Comparison of ENCODE assay signal across 2 cellular contexts in genomic region chr7:158834799-158835784, GRCh38.
TF ChIP-seq lines count a peak whose summit lies in the region.

No MANE protein-coding gene starts in this region.

TF ChIP-seq in HepG2, 621 proteins besides CTCF, POLR2A, EP300 and RAD21 (continued from another document):
- TF ChIP-seq, protein P1, sequence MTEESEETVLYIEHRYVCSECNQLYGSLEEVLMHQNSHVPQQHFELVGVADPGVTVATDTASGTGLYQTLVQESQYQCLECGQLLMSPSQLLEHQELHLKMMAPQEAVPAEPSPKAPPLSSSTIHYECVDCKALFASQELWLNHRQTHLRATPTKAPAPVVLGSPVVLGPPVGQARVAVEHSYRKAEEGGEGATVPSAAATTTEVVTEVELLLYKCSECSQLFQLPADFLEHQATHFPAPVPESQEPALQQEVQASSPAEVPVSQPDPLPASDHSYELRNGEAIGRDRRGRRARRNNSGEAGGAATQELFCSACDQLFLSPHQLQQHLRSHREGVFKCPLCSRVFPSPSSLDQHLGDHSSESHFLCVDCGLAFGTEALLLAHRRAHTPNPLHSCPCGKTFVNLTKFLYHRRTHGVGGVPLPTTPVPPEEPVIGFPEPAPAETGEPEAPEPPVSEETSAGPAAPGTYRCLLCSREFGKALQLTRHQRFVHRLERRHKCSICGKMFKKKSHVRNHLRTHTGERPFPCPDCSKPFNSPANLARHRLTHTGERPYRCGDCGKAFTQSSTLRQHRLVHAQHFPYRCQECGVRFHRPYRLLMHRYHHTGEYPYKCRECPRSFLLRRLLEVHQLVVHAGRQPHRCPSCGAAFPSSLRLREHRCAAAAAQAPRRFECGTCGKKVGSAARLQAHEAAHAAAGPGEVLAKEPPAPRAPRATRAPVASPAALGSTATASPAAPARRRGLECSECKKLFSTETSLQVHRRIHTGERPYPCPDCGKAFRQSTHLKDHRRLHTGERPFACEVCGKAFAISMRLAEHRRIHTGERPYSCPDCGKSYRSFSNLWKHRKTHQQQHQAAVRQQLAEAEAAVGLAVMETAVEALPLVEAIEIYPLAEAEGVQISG (CRISPR knock-in tag; IDR thresholded peaks at IDR 0.05), result no peak
- TF ChIP-seq MAFK (conservative IDR thresholded peaks at IDR 0.05 in 1 of 2, IDR thresholded peaks at IDR 0.05 in 1 of 2; ENCODE audit: low read length in 2 of 2), result peak; percentile 57 to 68; a peak in 3 of 4 replicates
- peak; percentile 88 for TF ChIP-seq RAD51 (IDR thresholded peaks at IDR 0.05; ENCODE audit: borderline replicate concordance)
- no peak for TF ChIP-seq ZNF530 (CRISPR knock-in tag; IDR thresholded peaks at IDR 0.05; ENCODE audit: low read depth)
- peak; percentile 52 for TF ChIP-seq MAFF (IDR thresholded peaks at IDR 0.05; ENCODE audit: low read depth, low read length)
- TF ChIP-seq AHR (CRISPR knock-in tag; IDR thresholded peaks at IDR 0.05), result no peak
- TF ChIP-seq ZNF136 (CRISPR knock-in tag; IDR thresholded peaks at IDR 0.05; ENCODE audit: low read depth), result no peak
- TF ChIP-seq ZFP36L2 (CRISPR knock-in tag; IDR thresholded peaks at IDR 0.05), result no peak
- TF ChIP-seq, protein P2, sequence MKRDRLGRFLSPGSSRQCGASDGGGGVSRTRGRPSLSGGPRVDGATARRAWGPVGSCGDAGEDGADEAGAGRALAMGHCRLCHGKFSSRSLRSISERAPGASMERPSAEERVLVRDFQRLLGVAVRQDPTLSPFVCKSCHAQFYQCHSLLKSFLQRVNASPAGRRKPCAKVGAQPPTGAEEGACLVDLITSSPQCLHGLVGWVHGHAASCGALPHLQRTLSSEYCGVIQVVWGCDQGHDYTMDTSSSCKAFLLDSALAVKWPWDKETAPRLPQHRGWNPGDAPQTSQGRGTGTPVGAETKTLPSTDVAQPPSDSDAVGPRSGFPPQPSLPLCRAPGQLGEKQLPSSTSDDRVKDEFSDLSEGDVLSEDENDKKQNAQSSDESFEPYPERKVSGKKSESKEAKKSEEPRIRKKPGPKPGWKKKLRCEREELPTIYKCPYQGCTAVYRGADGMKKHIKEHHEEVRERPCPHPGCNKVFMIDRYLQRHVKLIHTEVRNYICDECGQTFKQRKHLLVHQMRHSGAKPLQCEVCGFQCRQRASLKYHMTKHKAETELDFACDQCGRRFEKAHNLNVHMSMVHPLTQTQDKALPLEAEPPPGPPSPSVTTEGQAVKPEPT (CRISPR knock-in tag; IDR thresholded peaks at IDR 0.05; ENCODE audit: low read depth), result no peak
- TF ChIP-seq HMG20A (CRISPR knock-in tag; IDR thresholded peaks at IDR 0.05; ENCODE audit: borderline replicate concordance), result no peak
- TF ChIP-seq SRSF9 (IDR thresholded peaks at IDR 0.05; ENCODE audit: borderline replicate concordance, insufficient read depth, low read depth, low read length, poor library complexity, severe bottlenecking), result no peak
- TF ChIP-seq ZNF274 (CRISPR knock-in tag; IDR thresholded peaks at IDR 0.05), result no peak
- TF ChIP-seq CCAR2 (optimal IDR thresholded peaks at IDR 0.05; ENCODE audit: low read depth, low read length), result no peak

TF ChIP-seq in K562, 482 proteins besides CTCF, POLR2A, EP300 and RAD21 (continued from another document and continues in another):
- TF ChIP-seq RBM34 (IDR thresholded peaks at IDR 0.05; ENCODE audit: borderline replicate concordance, insufficient read depth, low read length) (no peak), ZNF780A (CRISPR knock-in tag; IDR thresholded peaks at IDR 0.05) (no peak), CAMTA2 (CRISPR knock-in tag; conservative IDR thresholded peaks at IDR 0.05) (no peak), HOXB6 (CRISPR knock-in tag; IDR thresholded peaks at IDR 0.05; ENCODE audit: borderline replicate concordance) (no peak), PTTG1 (tag; IDR thresholded peaks at IDR 0.05; ENCODE audit: low read depth) (no peak), DPF2 (IDR thresholded peaks at IDR 0.05) (peak; percentile 98), GATAD2B (IDR thresholded peaks at IDR 0.05; ENCODE audit: borderline replicate concordance) (peak; percentile 51; the same call in 1 of the 2 replicates), ZNF316 (IDR thresholded peaks at IDR 0.05) (peak; percentile 93), ELF1 (tag; IDR thresholded peaks at IDR 0.05) (peak; percentile 70), ZNF764 (CRISPR knock-in tag; IDR thresholded peaks at IDR 0.05; ENCODE audit: low read depth) (no peak), ARID2 (IDR thresholded peaks at IDR 0.05) (no peak), TBL1XR1 (IDR thresholded peaks at IDR 0.05; ENCODE audit: low read length in 2 of 2) (peak in 1 of 2 experiments; percentile 77; a peak in 2 of 4 replicates), CREM (IDR thresholded peaks at IDR 0.05; ENCODE audit: low read depth) (peak; percentile 67), HINFP (tag; conservative IDR thresholded peaks at IDR 0.05; ENCODE audit: low read depth) (no peak), TARDBP (IDR thresholded peaks at IDR 0.05) (no peak; the same call in 1 of the 2 replicates), ZNF449 (CRISPR knock-in tag; IDR thresholded peaks at IDR 0.05) (no peak; the same call in 1 of the 2 replicates), MTF1 (CRISPR knock-in tag; IDR thresholded peaks at IDR 0.05; ENCODE audit: borderline replicate concordance) (no peak), SRSF3 (IDR thresholded peaks at IDR 0.05; ENCODE audit: insufficient read depth, low read length) (no peak), NR1H2 (CRISPR knock-in tag; IDR thresholded peaks at IDR 0.05) (no peak), GTF2E2 (tag; IDR thresholded peaks at IDR 0.05) (peak; percentile 48; the same call in 1 of the 2 replicates), POLR2AphosphoS2 (IDR thresholded peaks at IDR 0.05; ENCODE audit: low read length) (no peak), BHLHE40 (IDR thresholded peaks at IDR 0.05; ENCODE audit: low read length) (peak; percentile 92), MTA1 (IDR thresholded peaks at IDR 0.05; ENCODE audit: borderline replicate concordance) (peak; percentile 43; the same call in 1 of the 2 replicates), ZNF507 (tag; conservative IDR thresholded peaks at IDR 0.05) (no peak), NCOA6 (IDR thresholded peaks at IDR 0.05) (no peak), CBFA2T2 (conservative IDR thresholded peaks at IDR 0.05) (peak; percentile 97), ZNF24 (IDR thresholded peaks at IDR 0.05) (no peak), ZSCAN32 (CRISPR knock-in tag; IDR thresholded peaks at IDR 0.05) (no peak), HNRNPUL1 (IDR thresholded peaks at IDR 0.05; ENCODE audit: low read length) (no peak), KDM5B (IDR thresholded peaks at IDR 0.05; ENCODE audit: insufficient replicate concordance, low read depth, low read length) (no peak), ZBTB1 (CRISPR knock-in tag; IDR thresholded peaks at IDR 0.05; ENCODE audit: borderline replicate concordance, low read depth) (0 out of 2 replicates have a peak, but pooled peaks have one; percentile 48), ZNF224 (CRISPR knock-in tag; IDR thresholded peaks at IDR 0.05) (no peak), ASH1L (IDR thresholded peaks at IDR 0.05; ENCODE audit: borderline replicate concordance, low read depth, partially characterized antibody) (no peak), ZNF77 (CRISPR knock-in tag; IDR thresholded peaks at IDR 0.05) (no peak), PPARD (CRISPR knock-in tag; IDR thresholded peaks at IDR 0.05) (no peak), POLR2AphosphoS5 (IDR thresholded peaks at IDR 0.05; ENCODE audit: control insufficient read depth, insufficient read depth, low read depth, low read length) (peak; percentile 86), RUNX1 (IDR thresholded peaks at IDR 0.05; ENCODE audit: low read depth) (peak; percentile 78), ILK (tag; IDR thresholded peaks at IDR 0.05; ENCODE audit: borderline replicate concordance, low read depth) (no peak), TEAD2 (tag; IDR thresholded peaks at IDR 0.05) (no peak), MBD2 (IDR thresholded peaks at IDR 0.05; ENCODE audit: borderline replicate concordance, low read depth) (peak; percentile 61; the same call in 1 of the 2 replicates), CHD1 (IDR thresholded peaks at IDR 0.05; ENCODE audit: low read length) (no peak), POU5F1 (IDR thresholded peaks at IDR 0.05; ENCODE audit: borderline replicate concordance, low read depth, low read length, partially characterized antibody) (no peak), TEAD4 (IDR thresholded peaks at IDR 0.05; ENCODE audit: low read length) (peak; percentile 96), TEAD4 (CRISPR knock-in tag; IDR thresholded peaks at IDR 0.05; ENCODE audit: borderline replicate concordance) (no peak), NFYB (IDR thresholded peaks at IDR 0.05; ENCODE audit: extremely low read depth, insufficient read length) (no peak)
- TF ChIP-seq, protein P3, sequence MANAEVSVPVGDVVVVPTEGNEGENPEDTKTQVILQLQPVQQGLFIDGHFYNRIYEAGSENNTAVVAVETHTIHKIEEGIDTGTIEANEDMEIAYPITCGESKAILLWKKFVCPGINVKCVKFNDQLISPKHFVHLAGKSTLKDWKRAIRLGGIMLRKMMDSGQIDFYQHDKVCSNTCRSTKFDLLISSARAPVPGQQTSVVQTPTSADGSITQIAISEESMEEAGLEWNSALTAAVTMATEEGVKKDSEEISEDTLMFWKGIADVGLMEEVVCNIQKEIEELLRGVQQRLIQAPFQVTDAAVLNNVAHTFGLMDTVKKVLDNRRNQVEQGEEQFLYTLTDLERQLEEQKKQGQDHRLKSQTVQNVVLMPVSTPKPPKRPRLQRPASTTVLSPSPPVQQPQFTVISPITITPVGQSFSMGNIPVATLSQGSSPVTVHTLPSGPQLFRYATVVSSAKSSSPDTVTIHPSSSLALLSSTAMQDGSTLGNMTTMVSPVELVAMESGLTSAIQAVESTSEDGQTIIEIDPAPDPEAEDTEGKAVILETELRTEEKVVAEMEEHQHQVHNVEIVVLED (CRISPR knock-in tag; IDR thresholded peaks at IDR 0.05), result no peak
- TF ChIP-seq, protein P4, sequence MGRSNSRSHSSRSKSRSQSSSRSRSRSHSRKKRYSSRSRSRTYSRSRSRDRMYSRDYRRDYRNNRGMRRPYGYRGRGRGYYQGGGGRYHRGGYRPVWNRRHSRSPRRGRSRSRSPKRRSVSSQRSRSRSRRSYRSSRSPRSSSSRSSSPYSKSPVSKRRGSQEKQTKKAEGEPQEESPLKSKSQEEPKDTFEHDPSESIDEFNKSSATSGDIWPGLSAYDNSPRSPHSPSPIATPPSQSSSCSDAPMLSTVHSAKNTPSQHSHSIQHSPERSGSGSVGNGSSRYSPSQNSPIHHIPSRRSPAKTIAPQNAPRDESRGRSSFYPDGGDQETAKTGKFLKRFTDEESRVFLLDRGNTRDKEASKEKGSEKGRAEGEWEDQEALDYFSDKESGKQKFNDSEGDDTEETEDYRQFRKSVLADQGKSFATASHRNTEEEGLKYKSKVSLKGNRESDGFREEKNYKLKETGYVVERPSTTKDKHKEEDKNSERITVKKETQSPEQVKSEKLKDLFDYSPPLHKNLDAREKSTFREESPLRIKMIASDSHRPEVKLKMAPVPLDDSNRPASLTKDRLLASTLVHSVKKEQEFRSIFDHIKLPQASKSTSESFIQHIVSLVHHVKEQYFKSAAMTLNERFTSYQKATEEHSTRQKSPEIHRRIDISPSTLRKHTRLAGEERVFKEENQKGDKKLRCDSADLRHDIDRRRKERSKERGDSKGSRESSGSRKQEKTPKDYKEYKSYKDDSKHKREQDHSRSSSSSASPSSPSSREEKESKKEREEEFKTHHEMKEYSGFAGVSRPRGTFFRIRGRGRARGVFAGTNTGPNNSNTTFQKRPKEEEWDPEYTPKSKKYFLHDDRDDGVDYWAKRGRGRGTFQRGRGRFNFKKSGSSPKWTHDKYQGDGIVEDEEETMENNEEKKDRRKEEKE (IDR thresholded peaks at IDR 0.05; ENCODE audit: borderline replicate concordance in 1 of 2, control insufficient read depth in 1 of 2, low read depth in 2 of 2, low read length in 1 of 2), result no peak
- TF ChIP-seq, protein P5, sequence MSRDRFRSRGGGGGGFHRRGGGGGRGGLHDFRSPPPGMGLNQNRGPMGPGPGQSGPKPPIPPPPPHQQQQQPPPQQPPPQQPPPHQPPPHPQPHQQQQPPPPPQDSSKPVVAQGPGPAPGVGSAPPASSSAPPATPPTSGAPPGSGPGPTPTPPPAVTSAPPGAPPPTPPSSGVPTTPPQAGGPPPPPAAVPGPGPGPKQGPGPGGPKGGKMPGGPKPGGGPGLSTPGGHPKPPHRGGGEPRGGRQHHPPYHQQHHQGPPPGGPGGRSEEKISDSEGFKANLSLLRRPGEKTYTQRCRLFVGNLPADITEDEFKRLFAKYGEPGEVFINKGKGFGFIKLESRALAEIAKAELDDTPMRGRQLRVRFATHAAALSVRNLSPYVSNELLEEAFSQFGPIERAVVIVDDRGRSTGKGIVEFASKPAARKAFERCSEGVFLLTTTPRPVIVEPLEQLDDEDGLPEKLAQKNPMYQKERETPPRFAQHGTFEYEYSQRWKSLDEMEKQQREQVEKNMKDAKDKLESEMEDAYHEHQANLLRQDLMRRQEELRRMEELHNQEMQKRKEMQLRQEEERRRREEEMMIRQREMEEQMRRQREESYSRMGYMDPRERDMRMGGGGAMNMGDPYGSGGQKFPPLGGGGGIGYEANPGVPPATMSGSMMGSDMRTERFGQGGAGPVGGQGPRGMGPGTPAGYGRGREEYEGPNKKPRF (IDR thresholded peaks at IDR 0.05; ENCODE audit: low read depth, low read length), result no peak
- TF ChIP-seq, protein P6, sequence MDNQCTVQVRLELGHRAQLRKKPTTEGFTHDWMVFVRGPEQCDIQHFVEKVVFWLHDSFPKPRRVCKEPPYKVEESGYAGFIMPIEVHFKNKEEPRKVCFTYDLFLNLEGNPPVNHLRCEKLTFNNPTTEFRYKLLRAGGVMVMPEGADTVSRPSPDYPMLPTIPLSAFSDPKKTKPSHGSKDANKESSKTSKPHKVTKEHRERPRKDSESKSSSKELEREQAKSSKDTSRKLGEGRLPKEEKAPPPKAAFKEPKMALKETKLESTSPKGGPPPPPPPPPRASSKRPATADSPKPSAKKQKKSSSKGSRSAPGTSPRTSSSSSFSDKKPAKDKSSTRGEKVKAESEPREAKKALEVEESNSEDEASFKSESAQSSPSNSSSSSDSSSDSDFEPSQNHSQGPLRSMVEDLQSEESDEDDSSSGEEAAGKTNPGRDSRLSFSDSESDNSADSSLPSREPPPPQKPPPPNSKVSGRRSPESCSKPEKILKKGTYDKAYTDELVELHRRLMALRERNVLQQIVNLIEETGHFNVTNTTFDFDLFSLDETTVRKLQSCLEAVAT (IDR thresholded peaks at IDR 0.05), result peak; percentile 33 to 82; a peak in 1 of 4 replicates
